In the genomic region with DNA sequence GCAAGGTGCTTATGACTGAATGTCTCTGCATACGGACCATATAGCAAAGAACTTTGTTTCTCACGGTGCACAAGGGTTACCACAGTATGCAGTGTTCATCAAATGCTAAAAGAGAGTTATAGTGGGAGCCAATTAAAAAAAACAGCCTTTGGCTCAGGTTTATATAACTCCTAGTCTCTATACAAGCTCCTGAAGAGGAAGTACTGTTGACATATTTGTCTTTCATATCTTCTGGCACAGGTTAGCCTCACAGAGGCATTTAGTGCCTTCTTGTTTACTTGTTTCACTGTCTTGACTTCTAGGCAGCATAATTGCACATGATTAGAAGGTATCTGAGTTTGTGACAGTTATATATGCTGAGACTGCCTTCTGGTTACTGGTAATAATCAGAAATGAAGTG, we compare ENCODE assay signal across 30 cellular contexts.
"Had no signal": no experiment of that assay in that cellular context is flagged by ENCODE, and none has a peak within 500 bp of the region (broad histone marks: within the 10 kb centered on the region; RNA-seq: fewer than 3 reads in every experiment).

No MANE protein-coding gene starts in this region.

- H3K4me3 ChIP-seq: adrenal gland, breast epithelium, Peyer's patch, SJCRH30 had no signal

- H3K4me3 Mint-ChIP-seq: activated CD4-positive, alpha-beta memory T cell treated with anti-CD3 and anti-CD28 coated beads, Interleukin-2, amount 10 ng/mL, durations not matched to agents 7 days and 5 days; activated CD4-positive, alpha-beta T cell treated with anti-CD3 and anti-CD28 coated beads for 36 hours; activated naive CD8-positive, alpha-beta T cell treated with anti-CD3 and anti-CD28 coated beads, Interleukin-2, amount 10 ng/mL, durations not matched to agents 7 days and 5 days; activated T-cell treated with anti-CD3 and anti-CD28 coated beads, Interleukin-2, amount 50 U/mL, for 72 hours had no signal

- H3K4me2 ChIP-seq: SK-N-SH had no signal

- DNase-seq: activated CD4-positive, alpha-beta memory T cell treated with anti-CD3 and anti-CD28 coated beads, Interleukin-2, amount 10 ng/mL, durations not matched to agents 7 days and 5 days; activated CD4-positive, alpha-beta T cell treated with anti-CD3 and anti-CD28 coated beads for 36 hours; activated CD4-positive, alpha-beta T cell treated with anti-CD3 and anti-CD28 coated beads, Interleukin-2, amount 50 U/mL, for 1 hour; activated gamma-delta T cell treated with Interleukin-2 at 50 U/mL for 16 hours; activated naive CD4-positive, alpha-beta T cell treated with anti-CD3 and anti-CD28 coated beads, Interleukin-2, amount 50 U/mL, for 16 hours; activated naive CD8-positive, alpha-beta T cell treated with anti-CD3 and anti-CD28 coated beads, Interleukin-2, amount 10 ng/mL, durations not matched to agents 7 days and 5 days; activated T-cell treated with anti-CD3 and anti-CD28 coated beads for 4 hours; activated T-cell treated with anti-CD3 and anti-CD28 coated beads, Interleukin-2, amount 50 U/mL, for 72 hours; adrenal gland; anterior cingulate cortex; caudate nucleus; KG1; NCI-H1092 treated with DMSO at 0.1 percent for 48 hours; NCI-H1417 treated with DMSO at 0.1 percent for 48 hours; NCI-H1694; NCI-H2029; NCI-H2107; NCI-H2171 treated with DMSO at 0.1 percent for 48 hours; NCI-H226; NCI-H510A; NCI-H526 treated with DMSO at 0.1 percent for 48 hours; Peyer's patch; Right ventricle myocardium superior; SJCRH30; SK-N-SH; T-helper 1 cell; WERI-Rb-1 had no signal

- H3K4me1 Mint-ChIP-seq: activated CD4-positive, alpha-beta memory T cell treated with anti-CD3 and anti-CD28 coated beads, Interleukin-2, amount 10 ng/mL, durations not matched to agents 7 days and 5 days; activated CD4-positive, alpha-beta T cell treated with anti-CD3 and anti-CD28 coated beads for 36 hours; activated naive CD8-positive, alpha-beta T cell treated with anti-CD3 and anti-CD28 coated beads, Interleukin-2, amount 10 ng/mL, durations not matched to agents 7 days and 5 days had no signal

- H3K9me3 ChIP-seq: adrenal gland, breast epithelium, Peyer's patch, SJCRH30, SK-N-SH had no signal

- H3K27ac ChIP-seq: adrenal gland, breast epithelium, Peyer's patch, RWPE1, SJCRH30, WERI-Rb-1 had no signal

- H3K27me3 ChIP-seq: Peyer's patch, SJCRH30 had no signal

- H3K36me3 Mint-ChIP-seq: activated naive CD8-positive, alpha-beta T cell treated with anti-CD3 and anti-CD28 coated beads, Interleukin-2, amount 10 ng/mL, durations not matched to agents 7 days and 5 days had no signal

- H3K9me2 ChIP-seq: SK-N-SH had no signal

- H3K4me1 ChIP-seq: adrenal gland, breast epithelium, Peyer's patch, SJCRH30 had no signal

- H3K9me3 Mint-ChIP-seq: activated CD4-positive, alpha-beta memory T cell treated with anti-CD3 and anti-CD28 coated beads, Interleukin-2, amount 10 ng/mL, durations not matched to agents 7 days and 5 days; activated naive CD8-positive, alpha-beta T cell treated with anti-CD3 and anti-CD28 coated beads, Interleukin-2, amount 10 ng/mL, durations not matched to agents 7 days and 5 days; activated T-cell treated with anti-CD3 and anti-CD28 coated beads, Interleukin-2, amount 50 U/mL, for 72 hours; activated T-helper 2 cell treated with anti-CD3 and anti-CD28 coated beads, Interferon-gamma antibody, Interleukin-2, Interleukin-4, amounts not matched to agents 10 μg/mL and 5 μg/mL and 100 μg/mL, durations not matched to agents 14 hours and 24 hours and 36 hours had no signal

- H3K27me3 Mint-ChIP-seq: activated CD4-positive, alpha-beta memory T cell treated with anti-CD3 and anti-CD28 coated beads, Interleukin-2, amount 10 ng/mL, durations not matched to agents 7 days and 5 days; activated CD4-positive, alpha-beta T cell treated with anti-CD3 and anti-CD28 coated beads for 36 hours; activated naive CD8-positive, alpha-beta T cell treated with anti-CD3 and anti-CD28 coated beads, Interleukin-2, amount 10 ng/mL, durations not matched to agents 7 days and 5 days had no signal

- H3K27ac Mint-ChIP-seq: activated CD4-positive, alpha-beta memory T cell treated with anti-CD3 and anti-CD28 coated beads, Interleukin-2, amount 10 ng/mL, durations not matched to agents 7 days and 5 days; activated CD4-positive, alpha-beta T cell treated with anti-CD3 and anti-CD28 coated beads for 36 hours; activated naive CD8-positive, alpha-beta T cell treated with anti-CD3 and anti-CD28 coated beads, Interleukin-2, amount 10 ng/mL, durations not matched to agents 7 days and 5 days; activated T-cell treated with anti-CD3 and anti-CD28 coated beads, Interleukin-2, amount 50 U/mL, for 72 hours; activated T-helper 2 cell treated with anti-CD3 and anti-CD28 coated beads, Interferon-gamma antibody, Interleukin-2, Interleukin-4, amounts not matched to agents 10 μg/mL and 5 μg/mL and 100 μg/mL, durations not matched to agents 14 hours and 24 hours and 36 hours had no signal

- H3K36me3 ChIP-seq: adrenal gland, breast epithelium, Peyer's patch, SJCRH30, WERI-Rb-1 had no signal

- H3K9ac ChIP-seq: SK-N-SH had no signal

- ATAC-seq: activated CD4-positive, alpha-beta T cell treated with anti-CD3 and anti-CD28 coated beads for 36 hours; activated T-cell treated with anti-CD3 and anti-CD28 coated beads, Interleukin-2, amount 50 U/mL, for 72 hours had no signal
